ENCODE assay signal across 2 cellular contexts in genomic region chr1:110463695-110464094, GRCh38.
TF ChIP-seq lines count a peak whose summit lies in the region.

No MANE protein-coding gene starts in this region.

TF ChIP-seq in GM12878, 131 proteins besides CTCF, POLR2A, EP300 and RAD21:
- TF ChIP-seq EGR1 (IDR thresholded peaks at IDR 0.05; ENCODE audit: borderline replicate concordance in 1 of 2, low read depth in 2 of 2, low read length in 2 of 2): no peak
- peak; percentile 9 for TF ChIP-seq BCL3 (IDR thresholded peaks at IDR 0.05; ENCODE audit: borderline replicate concordance, insufficient read depth, low read depth, low read length, poor library complexity, severe bottlenecking)
TF ChIP-seq in GM12878: peak in this region for 1.

TF ChIP-seq in SK-N-SH treated with all-trans-retinoic acid at 6 μM for 48 hours, 23 proteins besides CTCF, POLR2A, EP300 and RAD21:
- TF ChIP-seq ZFP30 (CRISPR knock-in tag; IDR thresholded peaks at IDR 0.05) (no peak), CSRNP3 (CRISPR knock-in tag; IDR thresholded peaks at IDR 0.05) (no peak), TCF4 (CRISPR knock-in tag; IDR thresholded peaks at IDR 0.05; ENCODE audit: borderline replicate concordance) (no peak), CREB5 (CRISPR knock-in tag; IDR thresholded peaks at IDR 0.05; ENCODE audit: low read depth) (no peak), ZNF70 (CRISPR knock-in tag; IDR thresholded peaks at IDR 0.05) (no peak), SNAI2 (CRISPR knock-in tag; IDR thresholded peaks at IDR 0.05) (no peak), POU6F1 (CRISPR knock-in tag; IDR thresholded peaks at IDR 0.05; ENCODE audit: borderline replicate concordance, low read depth) (no peak), OSR1 (CRISPR knock-in tag; IDR thresholded peaks at IDR 0.05) (no peak), ARNTL (CRISPR knock-in tag; IDR thresholded peaks at IDR 0.05; ENCODE audit: borderline replicate concordance, low read depth) (no peak), PPARA (CRISPR knock-in tag; IDR thresholded peaks at IDR 0.05; ENCODE audit: borderline replicate concordance) (no peak), ZNF565 (CRISPR knock-in tag; conservative IDR thresholded peaks at IDR 0.05; ENCODE audit: low read depth) (no peak), ZC3H10 (CRISPR knock-in tag; IDR thresholded peaks at IDR 0.05) (no peak), CSDC2 (CRISPR knock-in tag; IDR thresholded peaks at IDR 0.05) (no peak), ESRRG (CRISPR knock-in tag; IDR thresholded peaks at IDR 0.05) (no peak), ISL1 (CRISPR knock-in tag; IDR thresholded peaks at IDR 0.05) (no peak), BACH2 (CRISPR knock-in tag; IDR thresholded peaks at IDR 0.05; ENCODE audit: borderline replicate concordance) (no peak)
- TF ChIP-seq, protein P1, sequence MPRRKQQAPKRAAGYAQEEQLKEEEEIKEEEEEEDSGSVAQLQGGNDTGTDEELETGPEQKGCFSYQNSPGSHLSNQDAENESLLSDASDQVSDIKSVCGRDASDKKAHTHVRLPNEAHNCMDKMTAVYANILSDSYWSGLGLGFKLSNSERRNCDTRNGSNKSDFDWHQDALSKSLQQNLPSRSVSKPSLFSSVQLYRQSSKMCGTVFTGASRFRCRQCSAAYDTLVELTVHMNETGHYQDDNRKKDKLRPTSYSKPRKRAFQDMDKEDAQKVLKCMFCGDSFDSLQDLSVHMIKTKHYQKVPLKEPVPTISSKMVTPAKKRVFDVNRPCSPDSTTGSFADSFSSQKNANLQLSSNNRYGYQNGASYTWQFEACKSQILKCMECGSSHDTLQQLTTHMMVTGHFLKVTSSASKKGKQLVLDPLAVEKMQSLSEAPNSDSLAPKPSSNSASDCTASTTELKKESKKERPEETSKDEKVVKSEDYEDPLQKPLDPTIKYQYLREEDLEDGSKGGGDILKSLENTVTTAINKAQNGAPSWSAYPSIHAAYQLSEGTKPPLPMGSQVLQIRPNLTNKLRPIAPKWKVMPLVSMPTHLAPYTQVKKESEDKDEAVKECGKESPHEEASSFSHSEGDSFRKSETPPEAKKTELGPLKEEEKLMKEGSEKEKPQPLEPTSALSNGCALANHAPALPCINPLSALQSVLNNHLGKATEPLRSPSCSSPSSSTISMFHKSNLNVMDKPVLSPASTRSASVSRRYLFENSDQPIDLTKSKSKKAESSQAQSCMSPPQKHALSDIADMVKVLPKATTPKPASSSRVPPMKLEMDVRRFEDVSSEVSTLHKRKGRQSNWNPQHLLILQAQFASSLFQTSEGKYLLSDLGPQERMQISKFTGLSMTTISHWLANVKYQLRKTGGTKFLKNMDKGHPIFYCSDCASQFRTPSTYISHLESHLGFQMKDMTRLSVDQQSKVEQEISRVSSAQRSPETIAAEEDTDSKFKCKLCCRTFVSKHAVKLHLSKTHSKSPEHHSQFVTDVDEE (CRISPR knock-in tag; IDR thresholded peaks at IDR 0.05): no peak
- TF ChIP-seq, protein P2, sequence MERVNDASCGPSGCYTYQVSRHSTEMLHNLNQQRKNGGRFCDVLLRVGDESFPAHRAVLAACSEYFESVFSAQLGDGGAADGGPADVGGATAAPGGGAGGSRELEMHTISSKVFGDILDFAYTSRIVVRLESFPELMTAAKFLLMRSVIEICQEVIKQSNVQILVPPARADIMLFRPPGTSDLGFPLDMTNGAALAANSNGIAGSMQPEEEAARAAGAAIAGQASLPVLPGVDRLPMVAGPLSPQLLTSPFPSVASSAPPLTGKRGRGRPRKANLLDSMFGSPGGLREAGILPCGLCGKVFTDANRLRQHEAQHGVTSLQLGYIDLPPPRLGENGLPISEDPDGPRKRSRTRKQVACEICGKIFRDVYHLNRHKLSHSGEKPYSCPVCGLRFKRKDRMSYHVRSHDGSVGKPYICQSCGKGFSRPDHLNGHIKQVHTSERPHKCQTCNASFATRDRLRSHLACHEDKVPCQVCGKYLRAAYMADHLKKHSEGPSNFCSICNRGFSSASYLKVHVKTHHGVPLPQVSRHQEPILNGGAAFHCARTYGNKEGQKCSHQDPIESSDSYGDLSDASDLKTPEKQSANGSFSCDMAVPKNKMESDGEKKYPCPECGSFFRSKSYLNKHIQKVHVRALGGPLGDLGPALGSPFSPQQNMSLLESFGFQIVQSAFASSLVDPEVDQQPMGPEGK (CRISPR knock-in tag; IDR thresholded peaks at IDR 0.05; ENCODE audit: borderline replicate concordance): no peak
